Comparison of ENCODE assay signal across 33 cellular contexts in the genomic region with DNA sequence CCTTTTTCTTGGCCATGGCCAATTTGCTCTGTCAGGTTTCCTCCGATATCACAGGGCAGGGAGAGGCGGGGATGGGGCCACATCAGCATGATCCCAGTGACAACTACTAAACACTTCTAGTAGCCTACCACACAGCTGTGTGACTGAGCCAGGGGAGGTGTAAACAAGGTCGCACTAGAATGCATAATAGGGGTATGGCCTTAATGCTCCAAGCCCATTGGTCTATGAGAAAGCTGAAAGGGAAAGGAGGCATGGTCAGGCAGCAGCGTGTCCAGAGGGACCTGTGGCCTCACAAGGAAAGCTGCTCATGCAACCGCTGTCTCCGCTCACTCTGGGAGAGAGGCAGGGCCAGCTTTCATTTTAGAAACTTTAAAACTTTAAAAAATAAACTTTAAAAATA.
"Had no signal": no experiment of that assay in that cellular context is flagged by ENCODE, and none has a peak within 500 bp of the region (broad histone marks: within the 10 kb centered on the region; RNA-seq: fewer than 3 reads in every experiment).

No MANE protein-coding gene starts in this region.

- H3K4me3 Mint-ChIP-seq: activated CD4-positive, alpha-beta memory T cell treated with anti-CD3 and anti-CD28 coated beads, Interleukin-2, amount 10 ng/mL, durations not matched to agents 7 days and 5 days; activated CD4-positive, alpha-beta T cell treated with anti-CD3 and anti-CD28 coated beads, Interleukin-2, amount 10 ng/mL, durations not matched to agents 7 days and 5 days; activated naive CD8-positive, alpha-beta T cell; activated T-cell treated with anti-CD3 and anti-CD28 coated beads, Interleukin-2, amount 50 U/mL, for 4 hours; activated T-helper 17 cell treated with anti-CD3 and anti-CD28 coated beads, Interleukin-2, amount 50 U/mL, for 72 hours; effector memory CD8-positive, alpha-beta T cell; T-helper 17 cell; T-helper 2 cell treated with Interferon-gamma antibody and Interleukin-4, amounts not matched to agents 5 μg/mL and 100 μg/mL, for 36 hours had no signal

- DNase-seq: activated CD4-positive, alpha-beta memory T cell treated with anti-CD3 and anti-CD28 coated beads, Interleukin-2, amount 10 ng/mL, durations not matched to agents 7 days and 5 days; activated CD4-positive, alpha-beta T cell treated with anti-CD3 and anti-CD28 coated beads for 4 hours; activated CD4-positive, alpha-beta T cell treated with anti-CD3 and anti-CD28 coated beads, Interleukin-2, amount 10 ng/mL, durations not matched to agents 7 days and 5 days; activated CD4-positive, alpha-beta T cell treated with anti-CD3 and anti-CD28 coated beads, Interleukin-2, amount 50 U/mL, for 4 hours; activated CD4-positive, CD25-positive, alpha-beta regulatory T cell; activated CD4-positive, CD25-positive, alpha-beta regulatory T cell treated with anti-CD3 and anti-CD28 coated beads, Interleukin-2, amount 50 U/mL, for 72 hours; activated CD8-positive, alpha-beta memory T cell treated with anti-CD3 and anti-CD28 coated beads, Interleukin-2, amount 50 U/mL, for 48 hours; activated effector memory CD4-positive, alpha-beta T cell treated with Interleukin-2 at 50 U/mL for 16 hours; activated gamma-delta T cell treated with Interleukin-2 at 50 U/mL for 16 hours; activated naive CD4-positive, alpha-beta T cell treated with anti-CD3 and anti-CD28 coated beads, Interleukin-2, amount 50 U/mL, for 16 hours; activated naive CD4-positive, alpha-beta T cell treated with Interleukin-2 at 50 U/mL for 16 hours; activated T-cell treated with anti-CD3 and anti-CD28 coated beads, Interleukin-2, amount 50 U/mL, for 4 hours; adrenal gland; amygdala; aorta; body of pancreas; caudate nucleus; cortex of kidney; dermis blood vessel endothelial cell; effector CD4-positive, alpha-beta T cell; effector memory CD8-positive, alpha-beta T cell; esophagus squamous epithelium; foreskin melanocyte; heart right ventricle; T-helper 1 cell; T-helper 17 cell; T1000; WERI-Rb-1 had no signal

- H3K36me3 ChIP-seq: adrenal gland, heart right ventricle, WERI-Rb-1 had no signal

- H3K27ac Mint-ChIP-seq: activated CD4-positive, alpha-beta memory T cell treated with anti-CD3 and anti-CD28 coated beads, Interleukin-2, amount 10 ng/mL, durations not matched to agents 7 days and 5 days; activated naive CD8-positive, alpha-beta T cell; activated T-helper 17 cell treated with anti-CD3 and anti-CD28 coated beads, Interleukin-2, amount 50 U/mL, for 72 hours; effector memory CD8-positive, alpha-beta T cell; T-helper 17 cell; T-helper 2 cell treated with Interferon-gamma antibody and Interleukin-4, amounts not matched to agents 5 μg/mL and 100 μg/mL, for 36 hours had no signal

- ATAC-seq: activated T-cell treated with anti-CD3 and anti-CD28 coated beads, Interleukin-2, amount 50 U/mL, for 4 hours; activated T-helper 17 cell treated with anti-CD3 and anti-CD28 coated beads, Interleukin-2, amount 50 U/mL, for 72 hours; body of pancreas; effector memory CD8-positive, alpha-beta T cell; gastroesophageal sphincter; T-helper 17 cell had no signal

- H3K27me3 Mint-ChIP-seq: activated CD4-positive, alpha-beta memory T cell treated with anti-CD3 and anti-CD28 coated beads, Interleukin-2, amount 10 ng/mL, durations not matched to agents 7 days and 5 days; activated CD4-positive, alpha-beta T cell treated with anti-CD3 and anti-CD28 coated beads, Interleukin-2, amount 10 ng/mL, durations not matched to agents 7 days and 5 days; activated naive CD8-positive, alpha-beta T cell; activated T-helper 17 cell treated with anti-CD3 and anti-CD28 coated beads, Interleukin-2, amount 50 U/mL, for 72 hours; effector memory CD8-positive, alpha-beta T cell; T-helper 17 cell had no signal

- H3K4me1 ChIP-seq: adrenal gland, body of pancreas had no signal

- H3K4me1 Mint-ChIP-seq: activated CD4-positive, alpha-beta memory T cell treated with anti-CD3 and anti-CD28 coated beads, Interleukin-2, amount 10 ng/mL, durations not matched to agents 7 days and 5 days; activated CD4-positive, alpha-beta T cell treated with anti-CD3 and anti-CD28 coated beads, Interleukin-2, amount 10 ng/mL, durations not matched to agents 7 days and 5 days; activated T-helper 17 cell treated with anti-CD3 and anti-CD28 coated beads, Interleukin-2, amount 50 U/mL, for 72 hours; T-helper 17 cell had no signal

- H3K27ac ChIP-seq: adrenal gland, body of pancreas, epithelial cell of prostate, esophagus squamous epithelium, gastroesophageal sphincter, heart right ventricle, WERI-Rb-1 had no signal

- H3K9me3 Mint-ChIP-seq: activated CD4-positive, alpha-beta memory T cell treated with anti-CD3 and anti-CD28 coated beads, Interleukin-2, amount 10 ng/mL, durations not matched to agents 7 days and 5 days; activated CD4-positive, alpha-beta T cell treated with anti-CD3 and anti-CD28 coated beads, Interleukin-2, amount 10 ng/mL, durations not matched to agents 7 days and 5 days; activated T-cell treated with anti-CD3 and anti-CD28 coated beads, Interleukin-2, amount 50 U/mL, for 4 hours; activated T-helper 17 cell treated with anti-CD3 and anti-CD28 coated beads, Interleukin-2, amount 50 U/mL, for 72 hours; effector memory CD8-positive, alpha-beta T cell; T-helper 2 cell treated with Interferon-gamma antibody and Interleukin-4, amounts not matched to agents 5 μg/mL and 100 μg/mL, for 36 hours had no signal

- H3K9me3 ChIP-seq: adrenal gland, body of pancreas, esophagus squamous epithelium, gastroesophageal sphincter had no signal

- H3K27me3 ChIP-seq: adrenal gland, body of pancreas, esophagus squamous epithelium, gastroesophageal sphincter, heart right ventricle had no signal

- H3K4me3 ChIP-seq: adrenal gland, body of pancreas, esophagus squamous epithelium, gastroesophageal sphincter, heart right ventricle had no signal
